In the genomic region with DNA sequence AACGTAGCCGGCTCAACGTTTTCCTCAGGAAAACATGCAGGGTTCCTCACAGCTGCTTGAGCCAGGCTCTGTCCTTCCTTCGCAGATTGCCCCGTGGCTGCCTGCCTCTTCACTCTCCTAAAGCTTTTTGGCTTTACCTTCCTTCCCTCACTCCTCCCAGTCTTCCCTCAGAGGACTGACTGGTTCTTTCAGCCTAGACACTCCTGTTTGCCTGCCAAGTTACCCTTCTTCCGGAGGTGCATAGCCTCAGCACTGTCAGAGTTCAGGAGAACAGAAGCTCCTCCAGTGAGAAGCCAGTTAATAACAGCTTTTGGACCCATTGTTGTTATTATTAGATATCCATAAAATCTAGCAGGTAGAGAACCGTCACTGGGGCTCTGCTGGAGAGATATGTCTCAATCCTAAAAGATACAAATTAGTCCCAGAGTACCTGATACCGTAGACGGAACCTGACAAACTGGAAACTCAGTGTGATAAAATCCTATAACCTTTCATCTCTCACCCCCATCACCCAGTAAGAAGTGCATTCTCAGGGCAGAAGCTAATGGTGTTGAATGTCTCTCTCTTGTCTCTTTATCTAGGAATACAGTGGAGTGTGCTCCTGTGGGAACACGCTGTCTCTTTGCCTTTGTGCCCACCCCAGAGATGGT, we compare ENCODE assay signal across 25 cellular contexts.
A peak's percentile ranks its signal among the peaks of the same experiment; 100 is the strongest.
DNase-seq lines count a peak whose midpoint lies in the region; ATAC-seq and TF ChIP-seq lines count a peak whose summit lies in the region.
"Had no signal": no experiment of that assay in that cellular context is flagged by ENCODE, and none has a peak within 500 bp of the region (broad histone marks: within the 10 kb centered on the region; RNA-seq: fewer than 3 reads in every experiment).

No MANE protein-coding gene starts in this region.

- H3K4me1 ChIP-seq in GM23338 (ENCODE audit: insufficient read depth) (peaks cover 36% of the 10 kb centered on the region), prostate gland (replicated peaks) (peaks cover 6% of the 10 kb centered on the region)

- peaks cover 1% of the 10 kb centered on the region for H3K27me3 Mint-ChIP-seq in GM23338 (ENCODE audit: insufficient read depth, low read depth, poor library complexity)
- H3K27me3 Mint-ChIP-seq in WTC11 (ENCODE audit: low read depth) = no peaks in the 10 kb centered on the region
- peaks cover 3% of the 10 kb centered on the region for H3K27me3 Mint-ChIP-seq in endothelial cell (ENCODE audit: unreplicated experiment)
- H3K27me3 Mint-ChIP-seq: CD4-positive, CD25-positive, alpha-beta regulatory T cell had no signal

- POLR2A ChIA-PET in WTC11 (lab: Charles Lee) = interaction anchor here (0.5 to 1.5 kb wide), 2 partner anchors 17 to 49 kb away, joined by 3 to 5 read pairs; no protein-coding TSS in a partner anchor

- H2AFZ ChIP-seq in GM23338 = no peak overlapping the region
- H2AFZ ChIP-seq: PC-9 had no signal

- H3K36me3 Mint-ChIP-seq in GM23338 (ENCODE audit: low read depth) = peaks cover 49% of the 10 kb centered on the region
- H3K36me3 Mint-ChIP-seq in WTC11 = peaks cover 36% of the 10 kb centered on the region
- peaks cover 46% of the 10 kb centered on the region for H3K36me3 Mint-ChIP-seq in endothelial cell (ENCODE audit: low read depth, unreplicated experiment)

- H3K36me3 ChIP-seq in GM23338 (ENCODE audit: insufficient read depth) (peaks cover 11% of the 10 kb centered on the region), prostate gland (no peaks in the 10 kb centered on the region)

- H3K27ac Mint-ChIP-seq in GM23338 (peak overlapping the region; percentile 84), WTC11 (peak overlapping the region; percentile 69), endothelial cell (ENCODE audit: unreplicated experiment) (peak overlapping the region; percentile 61)

- no peaks in the 10 kb centered on the region for H3K27me3 ChIP-seq in GM23338 (ENCODE audit: insufficient read depth)
- no peaks in the 10 kb centered on the region for H3K27me3 ChIP-seq in prostate gland (replicated peaks; ENCODE audit: insufficient read depth)
- H3K27me3 ChIP-seq: BE2C had no signal

- H3K4me3 ChIP-seq in GM23338 = no peak overlapping the region
- no peak overlapping the region for H3K4me3 ChIP-seq in prostate gland
- H3K4me3 ChIP-seq: K562, PC-9 had no signal

- WGBS in prostate gland = 29% methylated on average over 10 of the region's 10 CpGs

- ATAC-seq in GM23338 (no peak), WTC11 (no peak), HG03095 (IDR thresholded peaks at IDR 0.05; ENCODE audit: unreplicated experiment) (no peak), GM18505 (IDR thresholded peaks at IDR 0.05; ENCODE audit: unreplicated experiment) (no peak)
- ATAC-seq: HepG2, K562 had no signal

- no peaks in the 10 kb centered on the region for H3K9me3 ChIP-seq in prostate gland
- H3K9me3 ChIP-seq: BE2C had no signal

- peaks cover 97% of the 10 kb centered on the region for H3K79me2 ChIP-seq in GM23338 (replicated peaks; ENCODE audit: insufficient read depth)

- intact Hi-C loops in prostate gland (cut with DNase I) = no loop called here

- H3K4me3 Mint-ChIP-seq in GM23338 (no peak overlapping the region; the same call in 2 of the 3 replicates), WTC11 (no peak overlapping the region), endothelial cell (ENCODE audit: unreplicated experiment) (peak overlapping the region; percentile 60)
- H3K4me3 Mint-ChIP-seq: CD4-positive, CD25-positive, alpha-beta regulatory T cell had no signal

- TF ChIP-seq CTCF in GM23338 (conservative IDR thresholded peaks at IDR 0.05; ENCODE audit: low read depth in 2 of 2) (no peak), WTC11 (IDR thresholded peaks at IDR 0.05) (no peak), endothelial cell (IDR thresholded peaks at IDR 0.05; ENCODE audit: unreplicated experiment) (no peak), prostate gland (IDR thresholded peaks at IDR 0.05) (no peak)

- TF ChIP-seq POLR2A in prostate gland (IDR thresholded peaks at IDR 0.05) (no peak), GM18505 (IDR thresholded peaks at IDR 0.05; ENCODE audit: borderline replicate concordance, extremely low read depth, insufficient read depth, insufficient read length) (no peak)

- H3K4me1 Mint-ChIP-seq in GM23338 (peaks cover 38% of the 10 kb centered on the region), WTC11 (peaks cover 38% of the 10 kb centered on the region), endothelial cell (ENCODE audit: unreplicated experiment) (peaks cover 50% of the 10 kb centered on the region)

- peak overlapping the region; percentile 70 for H3K4me2 ChIP-seq in GM23338
- H3K4me2 ChIP-seq: PC-9 had no signal

- H3K9me2 ChIP-seq in GM23338 (ENCODE audit: insufficient read depth) = no peaks in the 10 kb centered on the region

- CTCF ChIA-PET in WTC11 (lab: Charles Lee) = interaction anchor here (0.8 to 2.6 kb wide), 3 partner anchors 61 to 302 kb away, joined by 3 to 11 read pairs (median 3); no protein-coding TSS in a partner anchor

- H4K20me1 ChIP-seq in GM23338 (replicated peaks; ENCODE audit: insufficient read depth) = peaks cover 84% of the 10 kb centered on the region

- peak overlapping the region; percentile 60; the same call in 1 of the 2 replicates for H3K27ac ChIP-seq in GM23338 (ENCODE audit: low read depth)
- peak overlapping the region in 1 of 2 donors; percentile 32 for H3K27ac ChIP-seq in prostate gland
- H3K27ac ChIP-seq: HL-60, PC-9 had no signal

- no peaks in the 10 kb centered on the region for H3F3A ChIP-seq in GM23338 (replicated peaks; ENCODE audit: low read depth)

- H3K9me3 Mint-ChIP-seq in GM23338 = no peaks in the 10 kb centered on the region
- H3K9me3 Mint-ChIP-seq in WTC11 = no peaks in the 10 kb centered on the region
- no peaks in the 10 kb centered on the region for H3K9me3 Mint-ChIP-seq in endothelial cell (ENCODE audit: unreplicated experiment)
- H3K9me3 Mint-ChIP-seq: CD4-positive, CD25-positive, alpha-beta regulatory T cell had no signal

- DNase-seq in GM23338 (ENCODE audit: low spot score) (no peak), WTC11 (ENCODE audit: low spot score) (no peak), endothelial cell (ENCODE audit: low spot score) (no peak), prostate gland (ENCODE audit: low spot score) (peak; percentile 13), kidney glomerular epithelial cell (lab: John Stamatoyannopoulos, UW) (no peak), NCI-H1048 (lab: John Stamatoyannopoulos, UW) (no peak)
- DNase-seq: BE2C; CD4-positive, CD25-positive, alpha-beta regulatory T cell; DMS 273 treated with DMSO at 0.1 percent for 48 hours; DND-41; MM.1S; NCI-H1092; NCI-H1436; NCI-H1930; NCI-H226; NCI-H510A treated with DMSO at 0.1 percent for 48 hours; NCI-H748 treated with DMSO at 0.1 percent for 48 hours; PC-9; RPMI8226; SHP77 had no signal

TF ChIP-seq in GM23338, 12 proteins besides CTCF, POLR2A, EP300 and RAD21:
- TF ChIP-seq, protein P1, sequence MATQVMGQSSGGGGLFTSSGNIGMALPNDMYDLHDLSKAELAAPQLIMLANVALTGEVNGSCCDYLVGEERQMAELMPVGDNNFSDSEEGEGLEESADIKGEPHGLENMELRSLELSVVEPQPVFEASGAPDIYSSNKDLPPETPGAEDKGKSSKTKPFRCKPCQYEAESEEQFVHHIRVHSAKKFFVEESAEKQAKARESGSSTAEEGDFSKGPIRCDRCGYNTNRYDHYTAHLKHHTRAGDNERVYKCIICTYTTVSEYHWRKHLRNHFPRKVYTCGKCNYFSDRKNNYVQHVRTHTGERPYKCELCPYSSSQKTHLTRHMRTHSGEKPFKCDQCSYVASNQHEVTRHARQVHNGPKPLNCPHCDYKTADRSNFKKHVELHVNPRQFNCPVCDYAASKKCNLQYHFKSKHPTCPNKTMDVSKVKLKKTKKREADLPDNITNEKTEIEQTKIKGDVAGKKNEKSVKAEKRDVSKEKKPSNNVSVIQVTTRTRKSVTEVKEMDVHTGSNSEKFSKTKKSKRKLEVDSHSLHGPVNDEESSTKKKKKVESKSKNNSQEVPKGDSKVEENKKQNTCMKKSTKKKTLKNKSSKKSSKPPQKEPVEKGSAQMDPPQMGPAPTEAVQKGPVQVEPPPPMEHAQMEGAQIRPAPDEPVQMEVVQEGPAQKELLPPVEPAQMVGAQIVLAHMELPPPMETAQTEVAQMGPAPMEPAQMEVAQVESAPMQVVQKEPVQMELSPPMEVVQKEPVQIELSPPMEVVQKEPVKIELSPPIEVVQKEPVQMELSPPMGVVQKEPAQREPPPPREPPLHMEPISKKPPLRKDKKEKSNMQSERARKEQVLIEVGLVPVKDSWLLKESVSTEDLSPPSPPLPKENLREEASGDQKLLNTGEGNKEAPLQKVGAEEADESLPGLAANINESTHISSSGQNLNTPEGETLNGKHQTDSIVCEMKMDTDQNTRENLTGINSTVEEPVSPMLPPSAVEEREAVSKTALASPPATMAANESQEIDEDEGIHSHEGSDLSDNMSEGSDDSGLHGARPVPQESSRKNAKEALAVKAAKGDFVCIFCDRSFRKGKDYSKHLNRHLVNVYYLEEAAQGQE (IDR thresholded peaks at IDR 0.05; ENCODE audit: unreplicated experiment) = no peak

TF ChIP-seq in WTC11, 78 proteins besides CTCF, POLR2A, EP300 and RAD21:
- TF ChIP-seq KAT7 (CRISPR knock-in tag; IDR thresholded peaks at IDR 0.05; ENCODE audit: borderline replicate concordance) (no peak), TCF7 (CRISPR knock-in tag; IDR thresholded peaks at IDR 0.05; ENCODE audit: low read depth) (no peak), CREB1 (CRISPR knock-in tag; IDR thresholded peaks at IDR 0.05) (no peak), HMGA2 (CRISPR knock-in tag; IDR thresholded peaks at IDR 0.05) (no peak), NFE2L1 (CRISPR knock-in tag; IDR thresholded peaks at IDR 0.05) (no peak)
- TF ChIP-seq, protein P2, sequence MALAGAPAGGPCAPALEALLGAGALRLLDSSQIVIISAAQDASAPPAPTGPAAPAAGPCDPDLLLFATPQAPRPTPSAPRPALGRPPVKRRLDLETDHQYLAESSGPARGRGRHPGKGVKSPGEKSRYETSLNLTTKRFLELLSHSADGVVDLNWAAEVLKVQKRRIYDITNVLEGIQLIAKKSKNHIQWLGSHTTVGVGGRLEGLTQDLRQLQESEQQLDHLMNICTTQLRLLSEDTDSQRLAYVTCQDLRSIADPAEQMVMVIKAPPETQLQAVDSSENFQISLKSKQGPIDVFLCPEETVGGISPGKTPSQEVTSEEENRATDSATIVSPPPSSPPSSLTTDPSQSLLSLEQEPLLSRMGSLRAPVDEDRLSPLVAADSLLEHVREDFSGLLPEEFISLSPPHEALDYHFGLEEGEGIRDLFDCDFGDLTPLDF (CRISPR knock-in tag; IDR thresholded peaks at IDR 0.05) = no peak
